21 cellular contexts compared by ENCODE assay signal in the genomic region with DNA sequence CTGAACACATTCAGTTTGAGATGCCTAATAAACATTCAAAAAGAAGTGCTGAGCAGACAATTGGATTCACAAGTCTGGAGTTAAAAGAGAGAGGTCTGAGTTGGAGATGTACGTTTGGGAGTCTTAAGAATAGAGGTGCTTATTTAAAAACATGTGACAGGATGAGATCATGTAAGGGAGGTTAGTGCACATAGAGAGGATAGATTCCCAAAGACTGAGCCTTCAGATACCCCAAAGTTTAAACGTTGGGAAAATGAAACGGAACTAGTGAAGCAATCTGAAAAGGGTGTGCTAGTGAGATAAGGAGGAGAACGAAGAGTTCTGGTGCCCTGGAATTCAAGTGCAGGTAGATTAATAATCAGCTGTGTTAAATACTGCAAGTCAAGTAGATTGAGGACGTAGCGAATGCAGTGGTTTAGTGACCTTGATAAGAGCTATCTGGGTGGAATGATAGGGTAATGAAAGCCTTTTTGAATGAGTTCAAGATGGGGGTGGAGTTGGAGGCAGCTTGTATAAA. TPM values are rescaled to one million over a fixed set of nuclear protein-coding genes. Genes with fewer than 3 reads are reported as not detected.
A peak's percentile ranks its signal among the peaks of the same experiment; 100 is the strongest.
DNase-seq lines count a peak whose midpoint lies in the region; ATAC-seq and TF ChIP-seq lines count a peak whose summit lies in the region.
"Had no signal": no experiment of that assay in that cellular context is flagged by ENCODE, and none has a peak within 500 bp of the region (broad histone marks: within the 10 kb centered on the region; RNA-seq: fewer than 3 reads in every experiment).

No MANE protein-coding gene starts in this region.

- H3K4me3 Mint-ChIP-seq in naive thymus-derived CD4-positive, alpha-beta T cell: no peak overlapping the region
- H3K4me3 Mint-ChIP-seq: activated CD4-positive, alpha-beta T cell treated with anti-CD3 and anti-CD28 coated beads, Interleukin-2, amount 10 ng/mL, durations not matched to agents 24 days and 14 days; activated T-helper 17 cell treated with anti-CD3 and anti-CD28 coated beads, Interleukin-2, amount 50 U/mL, for 72 hours; dendritic cell treated with granulocyte-macrophage colony-stimulating factor and Interleukin-4, amounts not matched to agents 40 ng/mL and 50 ng/mL, for 4 days; HFFc6 had no signal

- H3K4me2 ChIP-seq in DOHH2 (ENCODE audit: low read length): peak overlapping the region; percentile 58

- H3K79me2 ChIP-seq in DOHH2 (ENCODE audit: control insufficient read depth, low read length): peaks cover 58% of the 10 kb centered on the region

- H3K27ac Mint-ChIP-seq in naive thymus-derived CD4-positive, alpha-beta T cell: no peak overlapping the region
- H3K27ac Mint-ChIP-seq: activated CD4-positive, alpha-beta T cell treated with anti-CD3 and anti-CD28 coated beads, Interleukin-2, amount 10 ng/mL, durations not matched to agents 24 days and 14 days; activated T-helper 17 cell treated with anti-CD3 and anti-CD28 coated beads, Interleukin-2, amount 50 U/mL, for 72 hours; dendritic cell treated with granulocyte-macrophage colony-stimulating factor and Interleukin-4, amounts not matched to agents 40 ng/mL and 50 ng/mL, for 4 days; HFFc6 had no signal

- ATAC-seq in heart right ventricle (peak in 1 of 8 donors; percentile 19), HG03521 (IDR thresholded peaks at IDR 0.05; ENCODE audit: unreplicated experiment) (no peak)
- peak; percentile 22 for ATAC-seq in naive thymus-derived CD4-positive, alpha-beta T cell
- ATAC-seq: activated T-helper 17 cell treated with anti-CD3 and anti-CD28 coated beads, Interleukin-2, amount 50 U/mL, for 72 hours had no signal

- H3K4me1 Mint-ChIP-seq in naive thymus-derived CD4-positive, alpha-beta T cell: peaks cover 4 to 45% (median 44%) of the 10 kb centered on the region in 7 donors

- no peaks in the 10 kb centered on the region for H3K27me3 Mint-ChIP-seq in naive thymus-derived CD4-positive, alpha-beta T cell
- H3K27me3 Mint-ChIP-seq: activated CD4-positive, alpha-beta T cell treated with anti-CD3 and anti-CD28 coated beads, Interleukin-2, amount 10 ng/mL, durations not matched to agents 24 days and 14 days; activated T-helper 17 cell treated with anti-CD3 and anti-CD28 coated beads, Interleukin-2, amount 50 U/mL, for 72 hours; dendritic cell treated with granulocyte-macrophage colony-stimulating factor and Interleukin-4, amounts not matched to agents 40 ng/mL and 50 ng/mL, for 4 days had no signal

- H3K9me3 ChIP-seq in DOHH2 (ENCODE audit: control insufficient read depth, insufficient read depth, low read length) (no peaks in the 10 kb centered on the region), Peyer's patch (no peaks in the 10 kb centered on the region), heart right ventricle (no peaks in the 10 kb centered on the region), WERI-Rb-1 (ENCODE audit: severe bottlenecking) (no peaks in the 10 kb centered on the region)
- H3K9me3 ChIP-seq in naive thymus-derived CD4-positive, alpha-beta T cell (ENCODE audit: control insufficient read depth in 2 of 3, low read length in 3 of 3): no peaks in the 10 kb centered on the region

- intact Hi-C loops in heart right ventricle (cut with DNase I): loop anchor here in 1 of 10 donors (5.0 kb wide), 1 partner anchor 64 kb away; a partner anchor contains a TSS
- intact Hi-C loops in naive thymus-derived CD4-positive, alpha-beta T cell (cut with micrococcal nuclease): no loop called here

- TF ChIP-seq CTCF in DOHH2 (IDR thresholded peaks at IDR 0.05; ENCODE audit: low read depth, low read length, poor library complexity, severe bottlenecking) (no peak), Peyer's patch (IDR thresholded peaks at IDR 0.05) (no peak), heart right ventricle (IDR thresholded peaks at IDR 0.05) (no peak), WERI-Rb-1 (IDR thresholded peaks at IDR 0.05; ENCODE audit: low read depth, low read length) (no peak)

- H4K20me1 ChIP-seq in DOHH2 (ENCODE audit: control insufficient read depth, insufficient read depth, low read depth, low read length): peaks cover 10% of the 10 kb centered on the region

- no peaks in the 10 kb centered on the region for H3K9me2 ChIP-seq in DOHH2 (replicated peaks; ENCODE audit: control insufficient read depth, low read length)

- H3K4me1 ChIP-seq in DOHH2 (ENCODE audit: control insufficient read depth, low read length): peaks cover 37% of the 10 kb centered on the region
- peaks cover 0 to 38% (median 2%) of the 10 kb centered on the region in 4 donors for H3K4me1 ChIP-seq in Peyer's patch
- peaks cover 2 to 98% (median 92%) of the 10 kb centered on the region in 9 donors for H3K4me1 ChIP-seq in heart right ventricle
- peaks cover 0 to 7% of the 10 kb centered on the region in 2 donors for H3K4me1 ChIP-seq in naive thymus-derived CD4-positive, alpha-beta T cell (ENCODE audit: control insufficient read depth in 2 of 2, insufficient read depth in 2 of 2, low read length in 2 of 2)
- H3K4me1 ChIP-seq: parathyroid adenoma had no signal

- POLR2A ChIA-PET in naive thymus-derived CD4-positive, alpha-beta T cell (lab: Charles Lee): no interaction called here

- peaks cover 6% of the 10 kb centered on the region for H3F3A ChIP-seq in DOHH2 (ENCODE audit: control insufficient read depth, insufficient read depth)

- H3K36me3 ChIP-seq in DOHH2 (ENCODE audit: control insufficient read depth, low read length) (no peaks in the 10 kb centered on the region), Peyer's patch (no peaks in the 10 kb centered on the region), heart right ventricle (no peaks in the 10 kb centered on the region), WERI-Rb-1 (no peaks in the 10 kb centered on the region)
- no peaks in the 10 kb centered on the region for H3K36me3 ChIP-seq in naive thymus-derived CD4-positive, alpha-beta T cell (ENCODE audit: control insufficient read depth in 2 of 3, insufficient read depth in 3 of 3, low read length in 3 of 3)

- H3K4me3 ChIP-seq in DOHH2 (ENCODE audit: low read length) (peak overlapping the region; percentile 23), Peyer's patch (no peak overlapping the region), heart right ventricle (no peak overlapping the region), WERI-Rb-1 (ENCODE audit: low read depth, low read length) (no peak overlapping the region)
- no peak overlapping the region for H3K4me3 ChIP-seq in naive thymus-derived CD4-positive, alpha-beta T cell (ENCODE audit: low read length)
- H3K4me3 ChIP-seq: skin epidermis had no signal

- H3K27me3 ChIP-seq in DOHH2 (ENCODE audit: control insufficient read depth, low read length): no peaks in the 10 kb centered on the region
- H3K27me3 ChIP-seq in Peyer's patch: no peaks in the 10 kb centered on the region
- no peaks in the 10 kb centered on the region for H3K27me3 ChIP-seq in heart right ventricle
- no peaks in the 10 kb centered on the region for H3K27me3 ChIP-seq in naive thymus-derived CD4-positive, alpha-beta T cell (ENCODE audit: control insufficient read depth in 2 of 2, insufficient read depth in 2 of 2, low read length in 2 of 2)
- no peaks in the 10 kb centered on the region for H3K27me3 ChIP-seq in WERI-Rb-1 (ENCODE audit: insufficient read depth, low read depth, severe bottlenecking)

- no peaks in the 10 kb centered on the region for H3K9me3 Mint-ChIP-seq in naive thymus-derived CD4-positive, alpha-beta T cell
- H3K9me3 Mint-ChIP-seq: activated CD4-positive, alpha-beta T cell treated with anti-CD3 and anti-CD28 coated beads, Interleukin-2, amount 10 ng/mL, durations not matched to agents 24 days and 14 days; activated T-helper 17 cell treated with anti-CD3 and anti-CD28 coated beads, Interleukin-2, amount 50 U/mL, for 72 hours; dendritic cell treated with granulocyte-macrophage colony-stimulating factor and Interleukin-4, amounts not matched to agents 40 ng/mL and 50 ng/mL, for 4 days; HFFc6 had no signal

- H3K27ac ChIP-seq in DOHH2 (ENCODE audit: low read depth, low read length) (0 out of 2 replicates have a peak overlapping the region, but pooled peaks have one; percentile 4), Peyer's patch (peak overlapping the region in 3 of 4 donors; percentile 53 to 86 (median 63)), heart right ventricle (peak overlapping the region in 7 of 10 donors; percentile 23 to 65 (median 36)), WERI-Rb-1 (no peak overlapping the region)
- no peak overlapping the region for H3K27ac ChIP-seq in naive thymus-derived CD4-positive, alpha-beta T cell (ENCODE audit: low read depth, low read length)
- H3K27ac ChIP-seq: C4-2B, epithelial cell of prostate, parathyroid adenoma, skin epidermis had no signal

- DNase-seq in Peyer's patch (no peak), heart right ventricle (no peak), NCI-H2171 treated with DMSO at 0.1 percent for 48 hours (lab: John Stamatoyannopoulos, UW) (no peak), WERI-Rb-1 (no peak), kidney glomerular epithelial cell (lab: John Stamatoyannopoulos, UW) (no peak)
- no peak for DNase-seq in naive thymus-derived CD4-positive, alpha-beta T cell
- DNase-seq: activated CD4-positive, alpha-beta T cell treated with anti-CD3 and anti-CD28 coated beads, Interleukin-2, amount 10 ng/mL, durations not matched to agents 24 days and 14 days; GDM1; HFFc6; KG1; NCI-H2029 treated with DMSO at 0.1 percent for 48 hours; NCI-H510A treated with DMSO at 0.1 percent for 48 hours; stimulated activated CD4-positive, alpha-beta T cell treated with anti-CD3 and anti-CD28 coated beads, Interleukin-4, amount 100 ng/mL, for 1 hour had no signal

- TF ChIP-seq POLR2A in Peyer's patch (IDR thresholded peaks at IDR 0.05): no peak

- peaks cover 0 to 4% (median under 1%) of the 10 kb centered on the region in 5 donors for H3K36me3 Mint-ChIP-seq in naive thymus-derived CD4-positive, alpha-beta T cell

- 17 to 28% methylated on average over 6 of the region's 6 CpGs for WGBS in heart right ventricle, 2 donors

- CTCF ChIA-PET in naive thymus-derived CD4-positive, alpha-beta T cell (lab: Charles Lee): interaction anchor here (1.0 kb wide), 1 partner anchor 421 kb away, joined by 3 read pairs; no protein-coding TSS in a partner anchor

RNA-seq across cellular contexts. Expression of a gene that starts 55.0 kb away (rescaled TPM):
- total RNA-seq in Peyer's patch (under 1 TPM in 1 of 4 donors, not detected in 3; 0.19 TPM), heart right ventricle (under 1 TPM; 0.04 to 0.64 (median 0.27) TPM)
- polyA plus RNA-seq in heart right ventricle: under 1 TPM; 0.03 to 0.07 TPM
- total RNA-seq in naive thymus-derived CD4-positive, alpha-beta T cell: not detected
- polyA plus RNA-seq in naive thymus-derived CD4-positive, alpha-beta T cell: not detected
- total RNA-seq: activated CD4-positive, alpha-beta T cell treated with anti-CD3 and anti-CD28 coated beads, Interleukin-2, amount 10 ng/mL, durations not matched to agents 24 days and 14 days; activated T-helper 17 cell treated with anti-CD3 and anti-CD28 coated beads, Interleukin-2, amount 50 U/mL, for 72 hours had no signal

Comparison
In these comparisons a context has a peak if more than half of its experiments do, and no peak if none do; other contexts are left out.
1. H3K27ac ChIP-seq: peak in DOHH2 (single experiment), Peyer's patch (3 of 4) and heart right ventricle (7 of 10); none in naive thymus-derived CD4-positive, alpha-beta T cell (single experiment) and WERI-Rb-1 (single experiment).